Comparison of ENCODE assay signal across 8 cellular contexts in genomic region chr5:150409638-150410523, GRCh38. TPM values are rescaled to one million over a fixed set of nuclear protein-coding genes. Genes with fewer than 3 reads are reported as not detected.
DNase-seq lines count a peak whose midpoint lies in the region; ATAC-seq and TF ChIP-seq lines count a peak whose summit lies in the region.

No MANE protein-coding gene starts in this region.

- H3K4me1 ChIP-seq in breast epithelium (peaks cover 0 to 6% of the 10 kb centered on the region in 2 donors), sigmoid colon (peaks cover 0 to 16% (median 7%) of the 10 kb centered on the region in 4 donors)

- DNase-seq in GM13976 (ENCODE audit: low spot score) = peak; percentile 70
- DNase-seq in NCI-H146 treated with DMSO at 0.1 percent for 48 hours (lab: John Stamatoyannopoulos, UW; ENCODE audit: unreplicated experiment) = peak; percentile 75
- DNase-seq in T follicular helper cell (ENCODE audit: low read depth) = peak; percentile 24
- peak; percentile 64 to 86 for DNase-seq in breast epithelium (ENCODE audit: low spot score in 2 of 2)
- peak; percentile 91 for DNase-seq in sigmoid colon
- DNase-seq in effector CD4-positive, alpha-beta T cell = no peak

- H3K9me3 ChIP-seq in breast epithelium (no peaks in the 10 kb centered on the region), iPS-18c (ENCODE audit: control insufficient read depth, insufficient read depth, low read length) (no peaks in the 10 kb centered on the region), sigmoid colon (no peaks in the 10 kb centered on the region)

- TF ChIP-seq EP300 in sigmoid colon (IDR thresholded peaks at IDR 0.05) = no peak

- no peak for TF ChIP-seq POLR2A in breast epithelium (IDR thresholded peaks at IDR 0.05)
- TF ChIP-seq POLR2A in sigmoid colon (IDR thresholded peaks at IDR 0.05) = no peak

- 6 to 7% methylated on average over 15 of the region's 15 CpGs for WGBS in sigmoid colon, 2 donors

- H3K4me3 ChIP-seq in breast epithelium (peak overlapping the region; percentile 19 to 60 (median 59)), iPS-18c (ENCODE audit: insufficient read depth, low read depth, low read length) (peak overlapping the region; percentile 32; the same call in 1 of the 2 replicates), sigmoid colon (peak overlapping the region in 3 of 4 donors; percentile 12 to 48 (median 22))

- H3K27ac ChIP-seq in breast epithelium = peak overlapping the region; percentile 88 to 91
- peak overlapping the region; percentile 73 to 83 (median 80) for H3K27ac ChIP-seq in sigmoid colon

- no peaks in the 10 kb centered on the region for H3K36me3 ChIP-seq in breast epithelium
- H3K36me3 ChIP-seq in sigmoid colon = no peaks in the 10 kb centered on the region

- TF ChIP-seq CTCF in GM13976 (IDR thresholded peaks at IDR 0.05; ENCODE audit: borderline replicate concordance, control extremely low read depth, extremely low read depth, insufficient read depth, missing control alignments) = no peak
- no peak for TF ChIP-seq CTCF in breast epithelium (IDR thresholded peaks at IDR 0.05)
- TF ChIP-seq CTCF in sigmoid colon (IDR thresholded peaks at IDR 0.05) = no peak

- in situ Hi-C loops in GM13976 (cut with MboI; ENCODE audit: low sequenced_read_pairs, unreplicated experiment) = no loop called here

- H3K27me3 ChIP-seq in breast epithelium (no peaks in the 10 kb centered on the region), sigmoid colon (no peaks in the 10 kb centered on the region)

- intact Hi-C loops in breast epithelium (cut with DNase I; ENCODE audit: low total_unique reads) (no loop called here), sigmoid colon (cut with DNase I) (no loop called here)

- ATAC-seq in HG02642 (IDR thresholded peaks at IDR 0.05; ENCODE audit: poor library complexity, unreplicated experiment) = peak; percentile 37

RNA-seq across cellular contexts. Expression of gene CD74, which starts 2.8 kb away (rescaled TPM):
- total RNA-seq in breast epithelium (100 to 1,000 TPM; 382 to 393 (median 392) TPM), sigmoid colon (100 to 1,000 TPM; 176 to 362 (median 199) TPM)
- 1,000 to 10,000 TPM in 1 of 3 donors, 100 to 1,000 TPM in 2; 208 to 2,186 (median 596) TPM for polyA plus RNA-seq in sigmoid colon

RNA-seq across cellular contexts. Expression of gene RPS14, which starts 39.7 kb away (rescaled TPM):
- 1,000 to 10,000 TPM; 3,271 to 4,472 (median 4,011) TPM for total RNA-seq in breast epithelium
- 1,000 to 10,000 TPM; 3,111 to 5,491 (median 5,342) TPM for total RNA-seq in sigmoid colon
- 1,000 to 10,000 TPM; 3,769 to 7,878 (median 4,593) TPM for polyA plus RNA-seq in sigmoid colon

RNA-seq across cellular contexts. Expression of gene TCOF1, which starts 52.4 kb away (rescaled TPM):
- 10 to 100 TPM; 20.6 to 37.7 (median 36.1) TPM for total RNA-seq in breast epithelium
- total RNA-seq in sigmoid colon = 10 to 100 TPM; 17.4 to 28.1 (median 23.6) TPM
- polyA plus RNA-seq in sigmoid colon = 10 to 100 TPM in 1 of 3 donors, 1 to 10 TPM in 2; 5.4 to 26.4 (median 6.2) TPM
